ENCODE assay signal across 39 cellular contexts in genomic region chr2:130764821-130765115, GRCh38. TPM values are rescaled to one million over a fixed set of nuclear protein-coding genes. Genes with fewer than 3 reads are reported as not detected.
"Had no signal": no experiment of that assay in that cellular context is flagged by ENCODE, and none has a peak within 500 bp of the region (broad histone marks: within the 10 kb centered on the region; RNA-seq: fewer than 3 reads in every experiment).

No MANE protein-coding gene starts in this region.

- H3K9me3 ChIP-seq: MG63 had no signal

- DNase-seq: Karpas-422, Kasumi-1, KG1, MG63, MM.1S, MV-4-11, NCI-H1048, NCI-H1092, NCI-H1092 treated with DMSO at 0.1 percent for 48 hours, NCI-H1105, NCI-H1105 treated with DMSO at 0.1 percent for 48 hours, NCI-H1417, NCI-H1417 treated with DMSO at 0.1 percent for 48 hours, NCI-H1436, NCI-H1436 treated with DMSO at 0.1 percent for 48 hours, NCI-H146, NCI-H1694, NCI-H1694 treated with DMSO at 0.1 percent for 48 hours, NCI-H187, NCI-H187 treated with DMSO at 0.1 percent for 48 hours, NCI-H1930, NCI-H2029, NCI-H2029 treated with DMSO at 0.1 percent for 48 hours, NCI-H2081, NCI-H2081 treated with DMSO at 0.1 percent for 48 hours, NCI-H2107, NCI-H2171, NCI-H2171 treated with DMSO at 0.1 percent for 48 hours, NCI-H2227 treated with DMSO at 0.1 percent for 48 hours, NCI-H226, NCI-H345, NCI-H446, NCI-H446 treated with DMSO at 0.1 percent for 48 hours, NCI-H510A had no signal

- H3K4me2 ChIP-seq: KMS-11 had no signal

- H3K4me3 ChIP-seq: MG63 had no signal

- H3K36me3 ChIP-seq: MG63 had no signal

- H3K27me3 ChIP-seq: MG63 had no signal

- H3K27ac ChIP-seq: KMS-11 had no signal

RNA-seq across cellular contexts. Expression of gene AMER3, which starts 9.4 kb away (rescaled TPM):
- total RNA-seq: LHCN-M2, M059J, MCF 10A, NCI-H460 had no signal

RNA-seq across cellular contexts. Expression of gene GPR148, which starts 35.9 kb away (rescaled TPM):
- total RNA-seq: LHCN-M2, M059J, MCF 10A, NCI-H460 had no signal
